Comparison of ENCODE assay signal across 11 cellular contexts in the genomic region with DNA sequence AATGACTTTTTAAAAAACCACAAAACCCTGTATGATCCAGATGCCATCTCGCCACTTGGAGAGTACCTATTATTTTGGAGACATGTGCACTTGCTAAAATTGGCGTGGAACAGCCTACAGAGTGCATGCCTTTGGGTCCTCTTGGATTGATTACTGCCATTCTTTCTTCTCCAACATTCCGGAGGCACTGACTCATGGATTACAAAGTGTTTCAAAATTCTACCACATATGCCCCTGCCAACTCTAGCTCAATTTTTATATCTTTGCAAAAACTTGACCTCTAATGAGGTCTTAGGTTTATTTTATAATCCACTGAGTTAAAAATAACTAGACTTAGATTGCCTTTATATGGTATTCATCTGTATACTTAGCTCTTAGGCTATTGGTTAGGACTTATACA. TPM values are rescaled to one million over a fixed set of nuclear protein-coding genes. Genes with fewer than 3 reads are reported as not detected.
DNase-seq lines count a peak whose midpoint lies in the region; TF ChIP-seq lines count a peak whose summit lies in the region.
"Had no signal": no experiment of that assay in that cellular context is flagged by ENCODE, and none has a peak within 500 bp of the region (broad histone marks: within the 10 kb centered on the region; RNA-seq: fewer than 3 reads in every experiment).

No MANE protein-coding gene starts in this region.

- no peak overlapping the region for H2BK12ac ChIP-seq in neuronal stem cell (ENCODE audit: low read length)

- no peak overlapping the region for H2BK120ac ChIP-seq in neuronal stem cell (ENCODE audit: low read depth, low read length)

- H3K36me3 ChIP-seq in PC-9 (ENCODE audit: low read depth) (no peaks in the 10 kb centered on the region), HAP-1 (replicated peaks) (no peaks in the 10 kb centered on the region), neuronal stem cell (replicated peaks in 1 of 2; ENCODE audit: control insufficient read depth in 2 of 2, insufficient read depth in 2 of 2, low read length in 2 of 2) (no peaks in the 10 kb centered on the region)
- H3K36me3 ChIP-seq: prostate gland had no signal

- H3K4me3 Mint-ChIP-seq in osteocyte (ENCODE audit: unreplicated experiment): no peak overlapping the region
- H3K4me3 Mint-ChIP-seq: WTC11 had no signal

- peaks cover 4% of the 10 kb centered on the region; the same call in 1 of the 2 replicates for H3F3A ChIP-seq in PC-9 (ENCODE audit: insufficient read depth, low read depth)

- no peaks in the 10 kb centered on the region for H3K79me1 ChIP-seq in neuronal stem cell (ENCODE audit: low read depth, low read length)

- H3K9me3 ChIP-seq in PC-9 (ENCODE audit: insufficient read depth, low read depth) (no peaks in the 10 kb centered on the region), HAP-1 (no peaks in the 10 kb centered on the region), neuronal stem cell (replicated peaks in 1 of 2; ENCODE audit: control insufficient read depth in 2 of 2, insufficient read depth in 1 of 2, low read depth in 1 of 2, low read length in 2 of 2) (no peaks in the 10 kb centered on the region)
- H3K9me3 ChIP-seq: prostate gland had no signal

- H2AFZ ChIP-seq in PC-9 (no peak overlapping the region), neuronal stem cell (ENCODE audit: low read length) (no peak overlapping the region)

- H3K4me3 ChIP-seq in PC-9 (no peak overlapping the region), HAP-1 (no peak overlapping the region), neuronal stem cell (ENCODE audit: low read length in 2 of 2) (no peak overlapping the region)
- H3K4me3 ChIP-seq: prostate gland had no signal

- H3K27ac ChIP-seq in PC-9 (peak overlapping the region; percentile 50), neuronal stem cell (replicated peaks; ENCODE audit: low read length) (no peak overlapping the region)
- H3K27ac ChIP-seq: prostate gland had no signal

- TF ChIP-seq CTCF in PC-9 (conservative IDR thresholded peaks at IDR 0.05) (no peak), osteocyte (IDR thresholded peaks at IDR 0.05) (no peak)

- no peaks in the 10 kb centered on the region for H3K27me3 ChIP-seq in PC-9 (ENCODE audit: insufficient read depth, low read depth)
- no peaks in the 10 kb centered on the region; the same call in 1 of the 2 replicates for H3K27me3 ChIP-seq in HAP-1 (ENCODE audit: low read depth)
- no peaks in the 10 kb centered on the region for H3K27me3 ChIP-seq in neuronal stem cell (ENCODE audit: control insufficient read depth in 3 of 3, insufficient read depth in 3 of 3, low read depth in 1 of 3, low read length in 3 of 3)

- H3K4me1 Mint-ChIP-seq in osteocyte (ENCODE audit: unreplicated experiment): peaks cover 27% of the 10 kb centered on the region

- peaks cover 4% of the 10 kb centered on the region for H3K9me3 Mint-ChIP-seq in osteocyte (ENCODE audit: unreplicated experiment)

- intact Hi-C loops in PC-9 (cut with micrococcal nuclease; ENCODE audit: unreplicated experiment): no loop called here

- H3K4me2 ChIP-seq in PC-9 (peak overlapping the region; percentile 39), neuronal stem cell (ENCODE audit: insufficient read depth, low read length, poor library complexity, severe bottlenecking) (no peak overlapping the region)

- H3K36me3 Mint-ChIP-seq in osteocyte (ENCODE audit: unreplicated experiment): no peaks in the 10 kb centered on the region

- in situ Hi-C loops in Caki2 (cut with HindIII; ENCODE audit: low pct_unique_long_range_greater_than_20kb, low sequenced_read_pairs): no loop called here
- in situ Hi-C loops in HAP-1 (cut with MboI; ENCODE audit: low sequenced_read_pairs): no loop called here

- peak overlapping the region; percentile 65 for H3K27ac Mint-ChIP-seq in osteocyte (ENCODE audit: unreplicated experiment)
- H3K27ac Mint-ChIP-seq: WTC11 had no signal

- DNase-seq in Caki2 (ENCODE audit: low read depth) (peak; percentile 4), PC-9 (peak; percentile 30 to 70), dedifferentiated amniotic fluid mesenchymal stem cell (ENCODE audit: extremely low spot score) (peak; percentile 87), osteocyte (ENCODE audit: extremely low spot score, unreplicated experiment) (no peak), HAP-1 (ENCODE audit: low spot score in 2 of 2) (no peak), neuronal stem cell (ENCODE audit: low spot score) (no peak), DMS53 treated with DMSO at 0.1 percent for 48 hours (lab: John Stamatoyannopoulos, UW; ENCODE audit: unreplicated experiment) (no peak), SHP77 (lab: John Stamatoyannopoulos, UW) (no peak)
- DNase-seq: NCI-H1092 had no signal

- no peak overlapping the region for H3K23ac ChIP-seq in neuronal stem cell (ENCODE audit: low read depth, low read length, poor library complexity)

- WGBS in neuronal stem cell (ENCODE audit: extremely low coverage in 2 of 2, insufficient read length in 2 of 2, insufficient replicate concordance in 1 of 2), 2 donors: no CpG with 5 or more reads among the region's 3 CpGs

- POLR2A ChIA-PET in PC-9 (lab: Charles Lee; ENCODE audit: unreplicated experiment): interaction anchor here (0.6 kb wide), 1 partner anchor 432 kb away, joined by 8 read pairs; no protein-coding TSS in a partner anchor

- H2BK15ac ChIP-seq in neuronal stem cell (ENCODE audit: low read length): no peak overlapping the region

- H3K27me3 Mint-ChIP-seq in osteocyte (ENCODE audit: unreplicated experiment): no peaks in the 10 kb centered on the region

- no peak overlapping the region for H4K91ac ChIP-seq in neuronal stem cell (ENCODE audit: low read depth, low read length, poor library complexity)

- no TSS peak for BruUV-seq in PC-9 (replicated peaks; lab: Mats Ljungman, UMichigan)

- no peak overlapping the region for H4K8ac ChIP-seq in neuronal stem cell (ENCODE audit: low read depth, low read length)

- CTCF ChIA-PET in PC-9 (lab: Charles Lee): no interaction called here

- no peaks in the 10 kb centered on the region for H3K79me2 ChIP-seq in PC-9 (ENCODE audit: low read depth)

- no peak overlapping the region for H3K9ac ChIP-seq in neuronal stem cell (ENCODE audit: low read depth, low read length, poor library complexity)

- no peak overlapping the region for H2BK5ac ChIP-seq in neuronal stem cell (ENCODE audit: low read length)

- H2AK5ac ChIP-seq in neuronal stem cell (ENCODE audit: low read depth, low read length): no peak overlapping the region

- H3K9me2 ChIP-seq in PC-9 (ENCODE audit: insufficient read depth): no peaks in the 10 kb centered on the region

- no peak overlapping the region for H3K14ac ChIP-seq in neuronal stem cell (ENCODE audit: low read length)

- no peak overlapping the region for H3K4ac ChIP-seq in neuronal stem cell (ENCODE audit: low read length)

- no peak overlapping the region for H3K18ac ChIP-seq in neuronal stem cell (ENCODE audit: low read length)

- no peaks in the 10 kb centered on the region for H4K20me1 ChIP-seq in PC-9 (ENCODE audit: insufficient read depth)

- peaks cover 19% of the 10 kb centered on the region for H3K4me1 ChIP-seq in PC-9 (replicated peaks; ENCODE audit: insufficient read depth)
- no peaks in the 10 kb centered on the region for H3K4me1 ChIP-seq in HAP-1
- no peaks in the 10 kb centered on the region for H3K4me1 ChIP-seq in neuronal stem cell (ENCODE audit: control insufficient read depth in 2 of 2, insufficient read depth in 1 of 2, low read depth in 1 of 2, low read length in 2 of 2)
- H3K4me1 ChIP-seq: prostate gland had no signal

RNA-seq across cellular contexts. Expression of gene KIF5B, which starts 55.8 kb away (rescaled TPM):
- total RNA-seq in Caki2 (2014; rRNA removed; shearing (Covaris generic); ENCODE audit: low replicate concordance): 28.8 and 33.6 TPM in 2 replicates
- total RNA-seq in PC-9 (2021): 64.9 and 76.9 TPM in 2 replicates
- 103 and 104 TPM in 2 replicates for total RNA-seq in osteocyte
- polyA plus RNA-seq in neuronal stem cell (2013, experiment 1 of 2): 76.9 TPM
- polyA plus RNA-seq in neuronal stem cell (2013, experiment 2 of 2): 78.4 TPM

Comparison
In these comparisons a context has a peak if more than half of its experiments do, and no peak if none do; other contexts are left out.
1. DNase-seq: peak in Caki2 (single experiment), PC-9 (2 of 2) and dedifferentiated amniotic fluid mesenchymal stem cell (single experiment); none in osteocyte (single experiment), HAP-1 (0 of 2), neuronal stem cell (single experiment), DMS53 treated with DMSO at 0.1 percent for 48 hours (single experiment) and SHP77 (0 of 2).